8 cellular contexts compared by ENCODE assay signal in the genomic region with DNA sequence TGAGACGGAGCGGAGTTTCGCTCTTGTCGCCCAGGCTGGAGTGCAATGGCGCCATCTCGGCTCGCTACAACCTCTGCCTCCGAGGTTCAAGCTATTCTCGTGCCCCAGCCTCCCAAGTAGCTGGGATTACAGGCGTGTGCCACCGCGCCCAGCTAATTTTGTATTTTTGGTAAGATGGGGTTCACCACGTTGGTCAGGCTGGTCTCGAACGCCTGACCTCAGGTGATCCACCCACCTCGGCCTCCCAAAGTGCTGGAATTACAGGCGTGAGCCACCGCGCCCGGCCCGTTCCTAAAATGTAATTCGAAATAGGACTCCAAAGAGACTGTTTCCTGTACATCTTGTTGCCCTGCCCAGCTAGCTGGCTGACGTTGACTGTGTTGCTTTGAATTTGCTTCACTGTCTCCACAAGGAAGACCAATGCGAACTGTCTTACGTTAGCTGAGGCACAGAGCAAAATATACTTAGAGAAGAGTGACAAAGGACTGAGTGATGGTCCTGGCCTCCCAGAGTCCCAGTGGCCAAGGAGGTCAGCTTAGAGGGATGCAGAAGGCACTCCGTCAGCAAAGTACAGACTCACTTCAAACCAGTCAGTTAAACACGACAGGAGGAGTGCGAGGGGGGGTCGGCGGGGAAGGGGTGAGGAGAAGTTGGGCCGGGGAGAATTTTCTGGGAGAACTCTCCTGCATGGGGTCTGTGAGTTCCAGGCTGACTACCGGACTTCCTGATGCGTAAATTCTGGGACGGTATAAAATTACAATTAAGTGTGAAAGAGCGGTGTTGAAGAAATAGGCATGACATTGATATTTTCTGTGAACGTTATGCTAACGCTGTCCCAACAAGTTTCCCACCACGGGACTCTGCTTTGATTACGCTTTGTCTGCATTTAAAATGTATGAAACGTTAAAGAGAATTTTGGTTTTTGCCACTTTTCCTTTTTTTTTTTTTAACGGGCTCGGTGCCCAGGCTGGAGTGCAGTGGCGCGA. TPM values are rescaled to one million over a fixed set of nuclear protein-coding genes. Genes with fewer than 3 reads are reported as not detected.
DNase-seq lines count a peak whose midpoint lies in the region; ATAC-seq, FAIRE-seq and TF ChIP-seq lines count a peak whose summit lies in the region.

No MANE protein-coding gene starts in this region.

- ATAC-seq in HG02623 (IDR thresholded peaks at IDR 0.05; ENCODE audit: unreplicated experiment) (no peak), GM19035 (IDR thresholded peaks at IDR 0.05; ENCODE audit: unreplicated experiment) (no peak)

- peaks cover 4% of the 10 kb centered on the region for H3K4me1 Mint-ChIP-seq in astrocyte (ENCODE audit: low read depth, unreplicated experiment)

- peaks cover 9% of the 10 kb centered on the region for H3K27me3 Mint-ChIP-seq in astrocyte (ENCODE audit: low read depth, unreplicated experiment)

- H3K4me2 ChIP-seq in astrocyte (ENCODE audit: low read length), result peak overlapping the region; percentile 75

- CTCF ChIA-PET in AG04450 (lab: Charles Lee), result no interaction called here

- H4K20me1 ChIP-seq in astrocyte (ENCODE audit: insufficient read depth, low read length), result peaks cover 5% of the 10 kb centered on the region

- H3K27ac ChIP-seq in AG04450 (ENCODE audit: low read depth, low read length) (no peak overlapping the region), HUES48 (ENCODE audit: low read depth, low read length) (no peak overlapping the region), astrocyte (ENCODE audit: low read depth, low read length) (no peak overlapping the region), mucosa of rectum (ENCODE audit: low read depth in 2 of 2, low read length in 2 of 2) (peak overlapping the region in 1 of 2 donors; percentile 23)

- FAIRE-seq in astrocyte (lab: Jason Lieb, UNC), result no peak

- DNase-seq in AG04450 (ENCODE audit: low read depth, low spot score), result no peak
- no peak for DNase-seq in astrocyte (ENCODE audit: low read depth)
- DNase-seq in SW 1271 (lab: John Stamatoyannopoulos, UW), result no peak
- DNase-seq in dedifferentiated amniotic fluid mesenchymal stem cell (ENCODE audit: extremely low spot score), result no peak

- no peaks in the 10 kb centered on the region for H3K9me3 Mint-ChIP-seq in astrocyte (ENCODE audit: unreplicated experiment)

- no peak overlapping the region for H3K27ac Mint-ChIP-seq in astrocyte (ENCODE audit: unreplicated experiment)

- H3K4me3 ChIP-seq in AG04450 (ENCODE audit: low read depth, low read length) (peak overlapping the region; percentile 38), HUES48 (ENCODE audit: low read depth, low read length) (peak overlapping the region; percentile 80), astrocyte (ENCODE audit: insufficient read depth, low read depth, low read length) (peak overlapping the region; percentile 39), mucosa of rectum (ENCODE audit: low read length in 2 of 2) (peak overlapping the region; percentile 62 to 72)

- H3K36me3 Mint-ChIP-seq in astrocyte (ENCODE audit: low read depth, unreplicated experiment), result no peaks in the 10 kb centered on the region

- H3K27me3 ChIP-seq in AG04450 (ENCODE audit: control insufficient read depth, insufficient read depth, low read length) (peaks cover 3% of the 10 kb centered on the region), HUES48 (ENCODE audit: control insufficient read depth, insufficient read depth, low read length) (peaks cover 13% of the 10 kb centered on the region), astrocyte (ENCODE audit: insufficient read depth, low read length) (peaks cover 5% of the 10 kb centered on the region), mucosa of rectum (ENCODE audit: control insufficient read depth in 2 of 2, insufficient read depth in 2 of 2, low read length in 2 of 2) (no peaks in the 10 kb centered on the region)

- POLR2A ChIA-PET in AG04450 (lab: Yijun Ruan, JAX), result interaction anchor here (1.8 kb wide), 1 partner anchor 9 kb away, joined by 4 read pairs; no protein-coding TSS in a partner anchor

- no peak overlapping the region for H3K4me3 Mint-ChIP-seq in astrocyte (ENCODE audit: unreplicated experiment)

- H3K9ac ChIP-seq in HUES48 (ENCODE audit: low read depth, low read length) (no peak overlapping the region), astrocyte (ENCODE audit: low read length) (no peak overlapping the region), mucosa of rectum (ENCODE audit: low read depth in 1 of 2, low read length in 2 of 2) (peak overlapping the region; percentile 1 to 41)

- no peaks in the 10 kb centered on the region for H3K79me2 ChIP-seq in astrocyte (ENCODE audit: insufficient read depth, low read length)

- peak overlapping the region; percentile 44 for H2AFZ ChIP-seq in astrocyte (ENCODE audit: low read depth, low read length)

- H3K9me3 ChIP-seq in AG04450 (ENCODE audit: control insufficient read depth, insufficient read depth, low read length) (no peaks in the 10 kb centered on the region; the same call in 1 of the 2 replicates), HUES48 (ENCODE audit: control insufficient read depth, insufficient read depth, low read length) (no peaks in the 10 kb centered on the region), astrocyte (ENCODE audit: insufficient read depth, low read depth, low read length) (no peaks in the 10 kb centered on the region), mucosa of rectum (ENCODE audit: control insufficient read depth in 2 of 2, low read length in 2 of 2) (no peaks in the 10 kb centered on the region)

- H3K4me1 ChIP-seq in HUES48 (ENCODE audit: control insufficient read depth, insufficient read depth, low read length), result no peaks in the 10 kb centered on the region
- H3K4me1 ChIP-seq in astrocyte (ENCODE audit: insufficient read depth, low read length), result peaks cover 10% of the 10 kb centered on the region
- H3K4me1 ChIP-seq in mucosa of rectum (ENCODE audit: control insufficient read depth in 2 of 2, insufficient read depth in 2 of 2, low read length in 2 of 2), result peaks cover 10 to 11% of the 10 kb centered on the region in 2 donors

- no peaks in the 10 kb centered on the region for H3K36me3 ChIP-seq in HUES48 (ENCODE audit: control insufficient read depth, insufficient read depth, low read length)
- H3K36me3 ChIP-seq in astrocyte (ENCODE audit: insufficient read depth, low read length), result no peaks in the 10 kb centered on the region
- no peaks in the 10 kb centered on the region for H3K36me3 ChIP-seq in mucosa of rectum (ENCODE audit: control insufficient read depth in 2 of 2, insufficient read depth in 2 of 2, low read length in 2 of 2)

- TF ChIP-seq CTCF in AG04450 (IDR thresholded peaks at IDR 0.05; ENCODE audit: low read depth, low read length), result no peak
- no peak for TF ChIP-seq CTCF in astrocyte (IDR thresholded peaks at IDR 0.05; ENCODE audit: insufficient read depth, low read depth, low read length)

RNA-seq across cellular contexts. Expression of a gene that starts 6.8 kb away (rescaled TPM):
- polyA plus RNA-seq in AG04450 (2011; rRNA removed), result 11.5 and 12.3 TPM in 2 replicates
- polyA minus RNA-seq in AG04450 (2011; rRNA and poly(A)+ RNA removed), result 10.3 and 10.5 TPM in 2 replicates
- total RNA-seq in astrocyte, result 20.9 and 21.8 TPM in 2 replicates

RNA-seq across cellular contexts. Expression of a gene that starts 11.3 kb away (rescaled TPM):
- polyA plus RNA-seq in AG04450 (2011; rRNA removed), result 0.66 and 1.1 TPM in 2 replicates
- 0.17 and 0.18 TPM in 2 replicates for polyA minus RNA-seq in AG04450 (2011; rRNA and poly(A)+ RNA removed)
- total RNA-seq in astrocyte, result 0.22 and 0.27 TPM in 2 replicates

RNA-seq across cellular contexts. Expression of a gene that starts 27.4 kb away (rescaled TPM):
- polyA plus RNA-seq in AG04450 (2011; rRNA removed), result 4,422 and 6,028 TPM in 2 replicates
- 6,011 and 8,408 TPM in 2 replicates for polyA minus RNA-seq in AG04450 (2011; rRNA and poly(A)+ RNA removed)
- 1,553 and 1,656 TPM in 2 replicates for total RNA-seq in astrocyte

RNA-seq across cellular contexts. Expression of a gene that starts 44.7 kb away (rescaled TPM):
- 6.2 and 8.7 TPM in 2 replicates for polyA plus RNA-seq in AG04450 (2011; rRNA removed)
- polyA minus RNA-seq in AG04450 (2011; rRNA and poly(A)+ RNA removed), result 9.6 and 10.3 TPM in 2 replicates
- 6.5 and 7.3 TPM in 2 replicates for total RNA-seq in astrocyte

Comparison
In these comparisons a context has a peak if more than half of its experiments do, and no peak if none do; other contexts are left out.
1. H3K9ac ChIP-seq: peak in mucosa of rectum (2 of 2); none in HUES48 (single experiment) and astrocyte (single experiment).
2. Peak in every context shown above with its lines, with median percentiles within 50 percentile points of each other: H3K4me3 ChIP-seq.